ENCODE assay signal across 1 cellular context in the genomic region with DNA sequence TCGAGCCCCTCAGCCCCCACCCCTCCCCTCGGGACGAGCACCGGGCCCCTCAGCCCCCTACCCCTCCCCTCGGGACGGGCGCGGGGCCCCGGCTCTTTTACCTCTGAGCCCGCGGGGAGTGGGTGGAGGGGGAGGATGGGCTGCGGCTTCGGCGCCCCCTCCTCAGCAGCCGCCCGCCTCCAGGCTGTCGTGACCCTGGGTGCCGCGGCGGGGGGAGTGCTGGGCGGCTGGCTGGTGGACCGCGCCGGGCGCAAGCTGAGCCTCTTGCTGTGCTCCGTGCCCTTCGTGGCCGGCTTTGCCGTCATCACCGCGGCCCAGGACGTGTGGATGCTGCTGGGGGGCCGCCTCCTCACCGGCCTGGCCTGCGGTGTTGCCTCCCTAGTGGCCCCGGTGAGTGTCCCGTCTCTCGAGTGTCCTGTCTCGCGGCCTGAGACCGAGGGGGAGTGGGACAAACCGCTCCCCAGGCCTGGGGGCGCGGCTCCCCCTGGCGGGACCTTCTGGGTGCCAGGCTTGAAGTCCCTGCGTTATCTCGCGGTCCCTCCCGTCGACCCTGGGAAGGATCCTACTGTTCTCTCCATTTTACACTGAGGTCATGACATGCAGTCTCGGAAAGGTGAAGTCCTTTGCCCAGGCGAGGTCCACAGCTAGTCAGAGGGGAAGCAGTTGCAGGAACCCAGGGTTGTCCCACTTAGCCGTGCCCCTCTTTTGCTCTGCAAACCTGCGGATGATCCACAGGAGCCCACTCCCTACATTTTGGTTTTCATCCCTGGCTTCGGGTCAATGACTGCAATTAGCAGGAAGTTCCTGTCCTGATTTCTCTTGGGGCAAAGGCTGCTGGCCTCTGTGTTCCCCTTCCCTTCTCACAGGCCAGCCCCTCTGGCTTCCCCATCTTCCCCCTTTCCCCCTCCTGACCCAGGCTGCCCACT.
TF ChIP-seq lines count a peak whose summit lies in the region.

No MANE protein-coding gene starts in this region.

TF ChIP-seq in liver, 16 proteins besides CTCF, POLR2A, EP300 and RAD21 (continued from another document):
- TF ChIP-seq, protein P1, sequence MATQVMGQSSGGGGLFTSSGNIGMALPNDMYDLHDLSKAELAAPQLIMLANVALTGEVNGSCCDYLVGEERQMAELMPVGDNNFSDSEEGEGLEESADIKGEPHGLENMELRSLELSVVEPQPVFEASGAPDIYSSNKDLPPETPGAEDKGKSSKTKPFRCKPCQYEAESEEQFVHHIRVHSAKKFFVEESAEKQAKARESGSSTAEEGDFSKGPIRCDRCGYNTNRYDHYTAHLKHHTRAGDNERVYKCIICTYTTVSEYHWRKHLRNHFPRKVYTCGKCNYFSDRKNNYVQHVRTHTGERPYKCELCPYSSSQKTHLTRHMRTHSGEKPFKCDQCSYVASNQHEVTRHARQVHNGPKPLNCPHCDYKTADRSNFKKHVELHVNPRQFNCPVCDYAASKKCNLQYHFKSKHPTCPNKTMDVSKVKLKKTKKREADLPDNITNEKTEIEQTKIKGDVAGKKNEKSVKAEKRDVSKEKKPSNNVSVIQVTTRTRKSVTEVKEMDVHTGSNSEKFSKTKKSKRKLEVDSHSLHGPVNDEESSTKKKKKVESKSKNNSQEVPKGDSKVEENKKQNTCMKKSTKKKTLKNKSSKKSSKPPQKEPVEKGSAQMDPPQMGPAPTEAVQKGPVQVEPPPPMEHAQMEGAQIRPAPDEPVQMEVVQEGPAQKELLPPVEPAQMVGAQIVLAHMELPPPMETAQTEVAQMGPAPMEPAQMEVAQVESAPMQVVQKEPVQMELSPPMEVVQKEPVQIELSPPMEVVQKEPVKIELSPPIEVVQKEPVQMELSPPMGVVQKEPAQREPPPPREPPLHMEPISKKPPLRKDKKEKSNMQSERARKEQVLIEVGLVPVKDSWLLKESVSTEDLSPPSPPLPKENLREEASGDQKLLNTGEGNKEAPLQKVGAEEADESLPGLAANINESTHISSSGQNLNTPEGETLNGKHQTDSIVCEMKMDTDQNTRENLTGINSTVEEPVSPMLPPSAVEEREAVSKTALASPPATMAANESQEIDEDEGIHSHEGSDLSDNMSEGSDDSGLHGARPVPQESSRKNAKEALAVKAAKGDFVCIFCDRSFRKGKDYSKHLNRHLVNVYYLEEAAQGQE (IDR thresholded peaks at IDR 0.05), result no peak
- TF ChIP-seq NR2F2 (IDR thresholded peaks at IDR 0.05) (no peak), TAF1 (conservative IDR thresholded peaks at IDR 0.05) (no peak), RXRA (IDR thresholded peaks at IDR 0.05) (no peak), FOXA2 (IDR thresholded peaks at IDR 0.05) (no peak), YY1 (IDR thresholded peaks at IDR 0.05) (no peak), JUND (IDR thresholded peaks at IDR 0.05) (no peak), HNF4G (IDR thresholded peaks at IDR 0.05) (no peak)
- TF ChIP-seq, protein P2, sequence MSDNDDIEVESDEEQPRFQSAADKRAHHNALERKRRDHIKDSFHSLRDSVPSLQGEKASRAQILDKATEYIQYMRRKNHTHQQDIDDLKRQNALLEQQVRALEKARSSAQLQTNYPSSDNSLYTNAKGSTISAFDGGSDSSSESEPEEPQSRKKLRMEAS (IDR thresholded peaks at IDR 0.05), result no peak
